In the genomic region with DNA sequence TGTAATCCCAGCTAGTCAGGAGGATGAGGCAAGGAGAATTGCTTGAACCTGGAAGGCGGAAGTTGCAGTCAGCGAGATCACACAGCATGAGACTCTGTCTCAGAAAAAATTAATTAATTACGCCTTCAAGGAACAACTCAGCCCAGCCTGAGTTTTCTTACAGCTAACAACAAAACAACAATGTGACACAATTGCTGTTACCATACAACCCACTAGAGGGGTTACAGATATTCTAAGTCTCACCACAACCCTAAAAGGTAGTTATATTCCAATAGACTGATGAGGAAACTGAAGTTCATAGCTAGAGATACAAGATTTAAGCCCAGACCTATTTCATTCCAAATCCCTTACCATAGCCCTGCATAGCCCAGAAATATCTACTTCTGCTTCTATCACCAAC, we compare ENCODE assay signal across 14 cellular contexts. TPM values are rescaled to one million over a fixed set of nuclear protein-coding genes. Genes with fewer than 3 reads are reported as not detected.
DNase-seq lines count a peak whose midpoint lies in the region; ATAC-seq and FAIRE-seq lines count a peak whose summit lies in the region.
"Had no signal": no experiment of that assay in that cellular context is flagged by ENCODE, and none has a peak within 500 bp of the region (broad histone marks: within the 10 kb centered on the region; RNA-seq: fewer than 3 reads in every experiment).

No MANE protein-coding gene starts in this region.

- H3K4me2 ChIP-seq in BLaER1 treated with 17β-estradiol and CSF1 and Interleukin-3, amounts not matched to agents 10 nM and 100 nM = peak overlapping the region; percentile 85 to 98 (median 90); a peak in 20 of 22 replicates

- peaks cover 0 to 6% (median 0%) of the 10 kb centered on the region in 11 experiments; a peak in 5 of 22 replicates for H4K20me1 ChIP-seq in BLaER1 treated with 17β-estradiol and CSF1 and Interleukin-3, amounts not matched to agents 10 nM and 100 nM

- H3K9ac ChIP-seq in BLaER1 treated with 17β-estradiol and CSF1 and Interleukin-3, amounts not matched to agents 10 nM and 100 nM = no peak overlapping the region

- H3K4me1 Mint-ChIP-seq in T-helper 17 cell = peaks cover 50% of the 10 kb centered on the region

- H3K4me3 ChIP-seq in BLaER1 treated with 17β-estradiol and CSF1 and Interleukin-3, amounts not matched to agents 10 nM and 100 nM = no peak overlapping the region; a peak in 1 of 20 replicates
- no peak overlapping the region for H3K4me3 ChIP-seq in effector memory CD4-positive, alpha-beta T cell (ENCODE audit: insufficient read depth, low read depth, low read length, poor library complexity, severe bottlenecking)

- no peaks in the 10 kb centered on the region for H3K36me3 Mint-ChIP-seq in T-helper 17 cell (ENCODE audit: low read depth)

- no peaks in the 10 kb centered on the region for H3K27me3 Mint-ChIP-seq in T-helper 17 cell

- no peak overlapping the region for H3K27ac ChIP-seq in BLaER1 treated with 17β-estradiol and CSF1 and Interleukin-3, amounts not matched to agents 10 nM and 100 nM
- H3K27ac ChIP-seq in effector memory CD4-positive, alpha-beta T cell (ENCODE audit: insufficient read depth, low read length, poor library complexity, severe bottlenecking) = peak overlapping the region; percentile 39
- H3K27ac ChIP-seq: VCaP had no signal

- ATAC-seq in T-helper 17 cell (no peak), HG03108 (IDR thresholded peaks at IDR 0.05; ENCODE audit: unreplicated experiment) (no peak)

- H3K27me3 ChIP-seq in BLaER1 treated with 17β-estradiol and CSF1 and Interleukin-3, amounts not matched to agents 10 nM and 100 nM = no peaks in the 10 kb centered on the region
- no peaks in the 10 kb centered on the region for H3K27me3 ChIP-seq in effector memory CD4-positive, alpha-beta T cell (replicated peaks; ENCODE audit: control insufficient read depth, insufficient read depth, low read length, poor library complexity, severe bottlenecking)

- H3K9me3 ChIP-seq in BLaER1 treated with 17β-estradiol and CSF1 and Interleukin-3, amounts not matched to agents 10 nM and 100 nM (replicated peaks in 1 of 11) = no peaks in the 10 kb centered on the region
- no peaks in the 10 kb centered on the region for H3K9me3 ChIP-seq in T-helper 17 cell (ENCODE audit: control insufficient read depth, low read length, poor library complexity, severe bottlenecking)
- no peaks in the 10 kb centered on the region for H3K9me3 ChIP-seq in effector memory CD4-positive, alpha-beta T cell (ENCODE audit: control insufficient read depth, low read length)

- H3K27ac Mint-ChIP-seq in T-helper 17 cell = peak overlapping the region; percentile 93

- FAIRE-seq in G401.6 (lab: Jason Lieb, UNC) = peak; percentile 64
- FAIRE-seq: RCC 7860 had no signal

- H3K4me3 Mint-ChIP-seq in T-helper 17 cell = peak overlapping the region; percentile 67

- H3K36me3 ChIP-seq in BLaER1 treated with 17β-estradiol and CSF1 and Interleukin-3, amounts not matched to agents 10 nM and 100 nM = peaks cover 8 to 54% (median 24%) of the 10 kb centered on the region in 11 experiments; a peak in 20 of 22 replicates
- no peaks in the 10 kb centered on the region for H3K36me3 ChIP-seq in effector memory CD4-positive, alpha-beta T cell (ENCODE audit: control insufficient read depth, insufficient read depth, low read length)

- peaks cover 28 to 36% (median 32%) of the 10 kb centered on the region in 10 experiments for H3K4me1 ChIP-seq in BLaER1 treated with 17β-estradiol and CSF1 and Interleukin-3, amounts not matched to agents 10 nM and 100 nM
- H3K4me1 ChIP-seq in effector memory CD4-positive, alpha-beta T cell (ENCODE audit: control insufficient read depth, insufficient read depth, low read length, poor library complexity, severe bottlenecking) = peaks cover 43% of the 10 kb centered on the region

- no peak for DNase-seq in T-helper 17 cell
- DNase-seq in effector memory CD4-positive, alpha-beta T cell = no peak
- no peak for DNase-seq in COR-L47 (lab: John Stamatoyannopoulos, UW)
- no peak for DNase-seq in midbrain (lab: John Stamatoyannopoulos, UW)
- DNase-seq: activated CD8-positive, alpha-beta memory T cell treated with anti-CD3 and anti-CD28 coated beads, Interleukin-2, amount 50 U/mL, for 4 hours; AML-193; amniotic stem cell; NCI-H2029 treated with DMSO at 0.1 percent for 48 hours; NCI-H69 had no signal

RNA-seq across cellular contexts. Expression of a gene that starts 2.9 kb away (rescaled TPM):
- 10 to 100 TPM; 46.0 to 52.4 TPM for total RNA-seq in T-helper 17 cell
